Comparison of ENCODE assay signal across 21 cellular contexts in genomic region chr11:37110383-37110782, GRCh38.
DNase-seq lines count a peak whose midpoint lies in the region; ATAC-seq and TF ChIP-seq lines count a peak whose summit lies in the region.
"Had no signal": no experiment of that assay in that cellular context is flagged by ENCODE, and none has a peak within 500 bp of the region (broad histone marks: within the 10 kb centered on the region; RNA-seq: fewer than 3 reads in every experiment).

No MANE protein-coding gene starts in this region.

- no peak overlapping the region for H3K27ac ChIP-seq in foreskin keratinocyte
- H3K27ac ChIP-seq: gastrocnemius medialis had no signal

- H3K27me3 ChIP-seq in foreskin keratinocyte: no peaks in the 10 kb centered on the region
- H3K27me3 ChIP-seq: gastrocnemius medialis had no signal

- no peak for TF ChIP-seq CTCF in foreskin keratinocyte (conservative IDR thresholded peaks at IDR 0.05)

- ATAC-seq in foreskin keratinocyte: peak; percentile 51
- ATAC-seq: activated CD4-positive, alpha-beta T cell treated with anti-CD3 and anti-CD28 coated beads for 36 hours; gastrocnemius medialis; right cardiac atrium had no signal

- DNase-seq in H4 (ENCODE audit: low spot score): peak; percentile 20
- DNase-seq in NCI-H82 (lab: John Stamatoyannopoulos, UW): peak; percentile 21
- DNase-seq in foreskin keratinocyte: peak in 1 of 2 donors; percentile 67
- DNase-seq in retina: peak; percentile 36
- no peak for DNase-seq in T1000 (lab: John Stamatoyannopoulos, UW)
- no peak for DNase-seq in AG08395 (ENCODE audit: low spot score)
- no peak for DNase-seq in medulla oblongata (ENCODE audit: extremely low spot score)
- DNase-seq: activated CD4-positive, alpha-beta T cell treated with anti-CD3 and anti-CD28 coated beads for 36 hours; activated naive CD4-positive, alpha-beta T cell treated with anti-CD3 and anti-CD28 coated beads, Interleukin-2, amount 50 U/mL, for 16 hours; anterior cingulate cortex; EL; erythroblast; gastrocnemius medialis; HFFc6; islet precursor cell; Kasumi-1; naive B cell; NCI-H1105 treated with DMSO at 0.1 percent for 48 hours; NCI-H526 treated with DMSO at 0.1 percent for 48 hours; right cardiac atrium; SHP77 had no signal

- H3K4me1 ChIP-seq in foreskin keratinocyte: no peaks in the 10 kb centered on the region
- H3K4me1 ChIP-seq: gastrocnemius medialis had no signal

Comparison
In these comparisons a context has a peak if more than half of its experiments do, and no peak if none do; other contexts are left out.
1. DNase-seq: peak in H4 (single experiment), NCI-H82 (single experiment) and retina (single experiment); none in T1000 (single experiment), AG08395 (single experiment) and medulla oblongata (single experiment).